In the genomic region with DNA sequence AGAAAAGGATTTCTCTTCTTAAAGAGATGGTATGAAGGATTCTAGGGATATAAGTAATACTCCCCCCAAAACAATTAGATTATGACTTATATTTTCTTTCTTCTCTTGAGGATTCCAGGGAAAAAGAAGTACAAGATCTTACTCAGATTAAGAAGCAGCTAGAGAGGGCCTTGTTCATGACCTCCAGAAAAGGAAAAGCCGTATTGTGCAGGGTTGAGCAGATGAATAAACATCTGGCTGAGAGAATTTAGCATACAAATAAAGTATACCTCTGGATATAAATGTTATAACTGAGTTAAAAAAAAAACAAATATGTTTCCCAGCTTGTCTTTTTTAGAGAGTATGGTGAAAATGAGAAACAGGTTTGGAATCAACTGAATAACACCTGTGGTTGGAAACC, we compare ENCODE assay signal across 26 cellular contexts.
"Had no signal": no experiment of that assay in that cellular context is flagged by ENCODE, and none has a peak within 500 bp of the region (broad histone marks: within the 10 kb centered on the region; RNA-seq: fewer than 3 reads in every experiment).

No MANE protein-coding gene starts in this region.

- H3K27me3 ChIP-seq: foreskin keratinocyte, gastroesophageal sphincter, left lung, right atrium auricular region, sigmoid colon, tibial nerve, upper lobe of left lung, uterus had no signal

- H3K4me3 ChIP-seq: gastroesophageal sphincter, heart left ventricle, left lung, prostate gland, right atrium auricular region, sigmoid colon, skin epidermis, spleen, thoracic aorta, tibial nerve, upper lobe of left lung, uterus had no signal

- H3K9me3 ChIP-seq: gastroesophageal sphincter, heart left ventricle, left lung, prostate gland, right atrium auricular region, sigmoid colon, spleen, thoracic aorta, tibial nerve, upper lobe of left lung, uterus had no signal

- H3K36me3 ChIP-seq: gastroesophageal sphincter, left lung, prostate gland, right atrium auricular region, sigmoid colon, thoracic aorta, tibial nerve, upper lobe of left lung, uterus had no signal

- FAIRE-seq: islet of Langerhans had no signal

- H3K4me1 ChIP-seq: foreskin keratinocyte, gastroesophageal sphincter, prostate gland, right atrium auricular region, uterus had no signal

- H3K27ac ChIP-seq: epithelial cell of prostate, foreskin keratinocyte, gastroesophageal sphincter, heart left ventricle, prostate gland, right atrium auricular region, sigmoid colon, skin epidermis, spleen, thoracic aorta, tibial nerve, uterus had no signal

- DNase-seq: cortex of kidney; effector CD4-positive, alpha-beta T cell; foreskin keratinocyte; heart left ventricle; hippocampal formation; left cardiac atrium; left lung; mesenchymal stem cell; midbrain; natural killer cell; occipital lobe; sigmoid colon; spleen; stimulated activated CD4-positive, alpha-beta T cell treated with anti-CD3 and anti-CD28 coated beads, Interleukin-4, amount 100 ng/mL, for 4 hours; stimulated activated naive CD8-positive, alpha-beta T cell treated with anti-CD3 and anti-CD28 coated beads, Interleukin-15, Interleukin-2, amounts not matched to agents 100 U/mL and 50 U/mL, for 24 hours; substantia nigra; upper lobe of left lung; uterus had no signal
